7 cellular contexts compared by ENCODE assay signal in genomic region chr12:24821691-24822090, GRCh38.
DNase-seq lines count a peak whose midpoint lies in the region; ATAC-seq and TF ChIP-seq lines count a peak whose summit lies in the region.

No MANE protein-coding gene starts in this region.

- H3K27ac Mint-ChIP-seq in HFFc6, result peak overlapping the region; percentile 79

- ATAC-seq in GM18907 (IDR thresholded peaks at IDR 0.05; ENCODE audit: unreplicated experiment), result peak; percentile 56
- ATAC-seq in HG03521 (IDR thresholded peaks at IDR 0.05; ENCODE audit: unreplicated experiment), result no peak

- TF ChIP-seq CTCF in HFFc6 (IDR thresholded peaks at IDR 0.05) (no peak), osteoblast (IDR thresholded peaks at IDR 0.05; ENCODE audit: extremely low read depth, low read depth, low read length) (no peak)

- H3K4me1 Mint-ChIP-seq in HFFc6 (ENCODE audit: low read depth), result peaks cover 45% of the 10 kb centered on the region

- peak overlapping the region; percentile 70 for H3K4me3 Mint-ChIP-seq in HFFc6

- peaks cover 41% of the 10 kb centered on the region for H3K36me3 Mint-ChIP-seq in HFFc6 (ENCODE audit: low read depth)

- H3K27me3 ChIP-seq in osteoblast (ENCODE audit: insufficient read depth, low read length), result no peaks in the 10 kb centered on the region

- peaks cover 21% of the 10 kb centered on the region for H3K36me3 ChIP-seq in osteoblast (ENCODE audit: insufficient read depth, low read length)

- H2AFZ ChIP-seq in osteoblast (ENCODE audit: low read length), result no peak overlapping the region

- peaks cover 9% of the 10 kb centered on the region for H4K20me1 ChIP-seq in osteoblast (ENCODE audit: insufficient read depth, low read length)

- peak overlapping the region; percentile 44 for H3K4me3 ChIP-seq in osteoblast (ENCODE audit: insufficient read depth, low read length)

- H3K9me3 ChIP-seq in osteoblast (ENCODE audit: low read depth, low read length), result no peaks in the 10 kb centered on the region

- peak overlapping the region; percentile 84 for H3K4me2 ChIP-seq in osteoblast (ENCODE audit: insufficient read depth, low read length)

- DNase-seq in HFFc6, result peak; percentile 70
- DNase-seq in NCI-H226, result peak; percentile 75
- no peak for DNase-seq in osteoblast (ENCODE audit: insufficient read length, low spot score, missing footprints)
- no peak for DNase-seq in NCI-H1048 (lab: John Stamatoyannopoulos, UW)
- no peak for DNase-seq in dermis blood vessel endothelial cell

- peak overlapping the region; percentile 89 for H3K27ac ChIP-seq in osteoblast (ENCODE audit: low read depth, low read length)

- H3K4me1 ChIP-seq in osteoblast (ENCODE audit: insufficient read depth, low read length), result peaks cover 25% of the 10 kb centered on the region

- no peaks in the 10 kb centered on the region for H3K9me3 Mint-ChIP-seq in HFFc6

- no peaks in the 10 kb centered on the region for H3K79me2 ChIP-seq in osteoblast (ENCODE audit: insufficient read depth, low read length)

- H3K27me3 Mint-ChIP-seq in HFFc6 (ENCODE audit: insufficient read depth), result no peaks in the 10 kb centered on the region; the same call in 1 of the 2 replicates

Comparison
In these comparisons a context has a peak if more than half of its experiments do, and no peak if none do; other contexts are left out.
1. DNase-seq: peak in HFFc6 (single experiment) and NCI-H226 (single experiment); none in osteoblast (single experiment), NCI-H1048 (single experiment) and dermis blood vessel endothelial cell (single experiment).